ENCODE assay signal across 24 cellular contexts in the genomic region with DNA sequence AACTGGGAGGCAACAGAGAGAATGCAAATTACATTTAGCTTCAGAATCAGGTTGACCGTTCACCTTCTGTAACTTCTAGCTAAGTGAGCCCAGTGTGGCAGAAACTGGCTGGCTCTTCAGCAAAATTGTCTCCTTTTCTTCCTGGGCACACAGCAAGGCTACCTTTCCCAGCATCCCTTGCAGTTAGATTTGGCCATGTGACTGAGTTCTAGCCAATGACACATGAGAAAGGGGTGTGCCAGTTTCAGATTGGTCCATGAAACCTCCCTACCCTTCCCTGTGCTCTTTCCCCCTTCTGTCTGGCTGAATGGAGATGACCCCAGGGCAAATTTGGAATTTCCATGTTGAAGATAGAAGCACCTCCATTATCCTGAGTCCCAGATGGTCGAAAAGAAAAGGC.
DNase-seq lines count a peak whose midpoint lies in the region; FAIRE-seq and TF ChIP-seq lines count a peak whose summit lies in the region.
"Had no signal": no experiment of that assay in that cellular context is flagged by ENCODE, and none has a peak within 500 bp of the region (broad histone marks: within the 10 kb centered on the region; RNA-seq: fewer than 3 reads in every experiment).

No MANE protein-coding gene starts in this region.

- H3K27me3 ChIP-seq in endodermal cell (ENCODE audit: control insufficient read depth, insufficient read depth, low read length, poor library complexity, severe bottlenecking): no peaks in the 10 kb centered on the region
- H3K27me3 ChIP-seq: BLaER1 had no signal

- TF ChIP-seq CTCF in endodermal cell (conservative IDR thresholded peaks at IDR 0.05) (no peak), osteocyte (IDR thresholded peaks at IDR 0.05) (no peak)

- no peaks in the 10 kb centered on the region for H3K4me1 ChIP-seq in endodermal cell (ENCODE audit: control insufficient read depth, insufficient read depth, low read length)
- H3K4me1 ChIP-seq: Caco-2, HAP-1 had no signal

- in situ Hi-C loops in KBM-7 (cut with MboI; ENCODE audit: low pct_unique_long_range_greater_than_20kb, low sequenced_read_pairs): no loop called here

- 87 to 92% methylated on average over 2 of the region's 2 CpGs for WGBS in endodermal cell (ENCODE audit: insufficient coverage in 1 of 2, insufficient read length in 1 of 2), 2 experiments

- H3K4me3 ChIP-seq in endodermal cell (ENCODE audit: low read length): no peak overlapping the region
- H3K4me3 ChIP-seq: BLaER1, HAP-1 had no signal

- intact Hi-C loops in activated CD4-positive, alpha-beta T cell treated with anti-CD3 and anti-CD28 coated beads, Interleukin-2, amount 10 ng/mL, durations not matched to agents 24 days and 14 days (cut with micrococcal nuclease): no loop called here

- H3K9me3 Mint-ChIP-seq in activated CD4-positive, alpha-beta T cell treated with anti-CD3 and anti-CD28 coated beads, Interleukin-2, amount 10 ng/mL, durations not matched to agents 24 days and 14 days: no peaks in the 10 kb centered on the region
- H3K9me3 Mint-ChIP-seq in endodermal cell (peaks cover 3% of the 10 kb centered on the region), osteocyte (ENCODE audit: unreplicated experiment) (peaks cover under 1% of the 10 kb centered on the region)
- H3K9me3 Mint-ChIP-seq: CD8-positive, alpha-beta T cell; HFFc6 had no signal

- H3K4me1 Mint-ChIP-seq in activated CD4-positive, alpha-beta T cell treated with anti-CD3 and anti-CD28 coated beads, Interleukin-2, amount 10 ng/mL, durations not matched to agents 24 days and 14 days: no peaks in the 10 kb centered on the region
- H3K4me1 Mint-ChIP-seq in endodermal cell (peaks cover 1% of the 10 kb centered on the region), osteocyte (ENCODE audit: unreplicated experiment) (no peaks in the 10 kb centered on the region)
- H3K4me1 Mint-ChIP-seq: B cell; CD4-positive, CD25-positive, alpha-beta regulatory T cell had no signal

- H3K4me3 Mint-ChIP-seq in activated CD4-positive, alpha-beta T cell treated with anti-CD3 and anti-CD28 coated beads, Interleukin-2, amount 10 ng/mL, durations not matched to agents 24 days and 14 days: no peak overlapping the region
- H3K4me3 Mint-ChIP-seq in endodermal cell: no peak overlapping the region
- H3K4me3 Mint-ChIP-seq in osteocyte (ENCODE audit: unreplicated experiment): no peak overlapping the region
- H3K4me3 Mint-ChIP-seq: B cell; CD4-positive, CD25-positive, alpha-beta regulatory T cell; CD8-positive, alpha-beta T cell; HFFc6 had no signal

- peaks cover 8% of the 10 kb centered on the region for H3K9me3 ChIP-seq in endodermal cell (ENCODE audit: control insufficient read depth, low read length)
- H3K9me3 ChIP-seq: HAP-1 had no signal

- H3K27ac Mint-ChIP-seq in activated CD4-positive, alpha-beta T cell treated with anti-CD3 and anti-CD28 coated beads, Interleukin-2, amount 10 ng/mL, durations not matched to agents 24 days and 14 days: no peak overlapping the region
- H3K27ac Mint-ChIP-seq in endodermal cell: no peak overlapping the region
- no peak overlapping the region for H3K27ac Mint-ChIP-seq in osteocyte (ENCODE audit: unreplicated experiment)
- H3K27ac Mint-ChIP-seq: B cell; CD4-positive, CD25-positive, alpha-beta regulatory T cell; CD8-positive, alpha-beta T cell; HFFc6 had no signal

- peak; percentile 6 for DNase-seq in activated CD4-positive, alpha-beta T cell treated with anti-CD3 and anti-CD28 coated beads, Interleukin-2, amount 10 ng/mL, durations not matched to agents 24 days and 14 days
- DNase-seq in activated CD4-positive, alpha-beta T cell treated with anti-CD3 and anti-CD28 coated beads for 1 hour: no peak
- DNase-seq in endodermal cell (peak; percentile 8), osteocyte (ENCODE audit: extremely low spot score, unreplicated experiment) (peak; percentile 13), urothelium cell line (ENCODE audit: low spot score) (no peak), amygdala (lab: John Stamatoyannopoulos, UW) (no peak), KBM-7 (no peak), NCI-H524 treated with DMSO at 0.1 percent for 48 hours (lab: John Stamatoyannopoulos, UW) (no peak)
- DNase-seq: Caco-2; CD4-positive, CD25-positive, alpha-beta regulatory T cell; CD8-positive, alpha-beta T cell; DMS153; DND-41; GOT3; HFFc6 had no signal

- no peaks in the 10 kb centered on the region for H3K36me3 Mint-ChIP-seq in activated CD4-positive, alpha-beta T cell treated with anti-CD3 and anti-CD28 coated beads, Interleukin-2, amount 10 ng/mL, durations not matched to agents 24 days and 14 days (ENCODE audit: low read depth)
- H3K36me3 Mint-ChIP-seq in endodermal cell (ENCODE audit: low read depth) (no peaks in the 10 kb centered on the region), osteocyte (ENCODE audit: unreplicated experiment) (no peaks in the 10 kb centered on the region)
- H3K36me3 Mint-ChIP-seq: CD4-positive, CD25-positive, alpha-beta regulatory T cell; CD8-positive, alpha-beta T cell had no signal

- no peak overlapping the region for H3K27ac ChIP-seq in endodermal cell (ENCODE audit: low read depth, low read length)
- H3K27ac ChIP-seq: 22Rv1, BLaER1, C4-2B had no signal

- FAIRE-seq in urothelium cell line (lab: Jason Lieb, UNC): peak; percentile 17
- FAIRE-seq: A204.1, G401.6, GM12892, H54 had no signal

- H3K27me3 Mint-ChIP-seq in activated CD4-positive, alpha-beta T cell treated with anti-CD3 and anti-CD28 coated beads, Interleukin-2, amount 10 ng/mL, durations not matched to agents 24 days and 14 days: no peaks in the 10 kb centered on the region
- peaks cover 2% of the 10 kb centered on the region for H3K27me3 Mint-ChIP-seq in endodermal cell (ENCODE audit: insufficient read depth)
- peaks cover 45% of the 10 kb centered on the region for H3K27me3 Mint-ChIP-seq in osteocyte (ENCODE audit: unreplicated experiment)

- no peaks in the 10 kb centered on the region for H3K36me3 ChIP-seq in endodermal cell (ENCODE audit: control insufficient read depth, insufficient read depth, low read length)
- H3K36me3 ChIP-seq: BLaER1, HAP-1 had no signal

- no peak overlapping the region for H3K9ac ChIP-seq in endodermal cell (ENCODE audit: extremely low read depth, low read length, poor library complexity, severe bottlenecking)
- H3K9ac ChIP-seq: BLaER1 had no signal

Comparison
In these comparisons a context has a peak if more than half of its experiments do, and no peak if none do; other contexts are left out.
1. DNase-seq: peak in activated CD4-positive, alpha-beta T cell treated with anti-CD3 and anti-CD28 coated beads, Interleukin-2, amount 10 ng/mL, durations not matched to agents 24 days and 14 days (single experiment), endodermal cell (single experiment) and osteocyte (single experiment); none in activated CD4-positive, alpha-beta T cell treated with anti-CD3 and anti-CD28 coated beads for 1 hour (single experiment), urothelium cell line (single experiment), amygdala (0 of 56), KBM-7 (single experiment) and NCI-H524 treated with DMSO at 0.1 percent for 48 hours (single experiment).